ENCODE assay signal across 1 cellular context in the genomic region with DNA sequence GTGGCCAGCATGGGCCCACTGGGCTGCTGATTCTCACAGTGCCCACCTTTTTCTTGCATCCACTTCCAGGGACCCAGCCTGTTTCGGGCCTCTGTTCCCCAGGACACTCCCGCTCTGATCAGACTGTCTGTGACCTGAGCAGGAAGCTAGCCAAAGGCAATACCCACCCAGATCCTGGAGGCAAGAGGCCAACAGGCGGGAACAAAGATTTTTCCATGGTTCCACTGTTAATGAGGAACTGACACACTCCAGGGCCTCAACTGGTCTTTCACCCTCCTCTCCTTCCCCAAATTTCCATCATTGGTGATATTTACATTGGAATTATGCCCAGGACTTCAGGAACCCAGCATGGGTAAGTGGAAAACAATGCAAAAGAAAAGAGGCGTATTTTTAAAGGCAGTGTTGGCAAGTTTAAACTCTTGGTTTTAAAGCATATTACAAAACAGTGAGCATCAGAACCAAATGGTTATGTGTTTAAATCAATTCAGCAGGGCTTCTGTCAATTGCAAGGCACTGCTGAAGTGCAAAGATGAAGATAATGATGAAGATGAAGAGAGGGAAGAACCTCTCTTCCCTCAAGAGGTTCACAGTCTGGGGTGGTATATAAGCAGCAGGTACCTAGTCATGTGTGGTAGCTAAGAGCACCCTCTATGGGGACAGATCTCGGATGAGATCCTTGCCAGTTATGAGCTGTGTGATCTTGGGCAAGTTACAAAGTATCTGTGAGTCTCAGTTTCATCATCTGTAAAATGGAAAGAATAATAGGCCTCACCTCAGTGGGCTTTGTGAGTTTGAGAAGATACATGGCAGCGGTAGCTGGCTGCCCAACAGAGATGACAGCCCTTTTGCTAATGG.
TF ChIP-seq lines count a peak whose summit lies in the region.

No MANE protein-coding gene starts in this region.

TF ChIP-seq in HEK293, 187 proteins besides CTCF, POLR2A, EP300 and RAD21 (continued from another document):
- TF ChIP-seq, protein P1, sequence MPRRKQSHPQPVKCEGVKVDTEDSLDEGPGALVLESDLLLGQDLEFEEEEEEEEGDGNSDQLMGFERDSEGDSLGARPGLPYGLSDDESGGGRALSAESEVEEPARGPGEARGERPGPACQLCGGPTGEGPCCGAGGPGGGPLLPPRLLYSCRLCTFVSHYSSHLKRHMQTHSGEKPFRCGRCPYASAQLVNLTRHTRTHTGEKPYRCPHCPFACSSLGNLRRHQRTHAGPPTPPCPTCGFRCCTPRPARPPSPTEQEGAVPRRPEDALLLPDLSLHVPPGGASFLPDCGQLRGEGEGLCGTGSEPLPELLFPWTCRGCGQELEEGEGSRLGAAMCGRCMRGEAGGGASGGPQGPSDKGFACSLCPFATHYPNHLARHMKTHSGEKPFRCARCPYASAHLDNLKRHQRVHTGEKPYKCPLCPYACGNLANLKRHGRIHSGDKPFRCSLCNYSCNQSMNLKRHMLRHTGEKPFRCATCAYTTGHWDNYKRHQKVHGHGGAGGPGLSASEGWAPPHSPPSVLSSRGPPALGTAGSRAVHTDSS (tag by site-specific recombination; IDR thresholded peaks at IDR 0.05): peak; percentile 55; the same call in 1 of the 2 replicates
- TF ChIP-seq, protein P2, sequence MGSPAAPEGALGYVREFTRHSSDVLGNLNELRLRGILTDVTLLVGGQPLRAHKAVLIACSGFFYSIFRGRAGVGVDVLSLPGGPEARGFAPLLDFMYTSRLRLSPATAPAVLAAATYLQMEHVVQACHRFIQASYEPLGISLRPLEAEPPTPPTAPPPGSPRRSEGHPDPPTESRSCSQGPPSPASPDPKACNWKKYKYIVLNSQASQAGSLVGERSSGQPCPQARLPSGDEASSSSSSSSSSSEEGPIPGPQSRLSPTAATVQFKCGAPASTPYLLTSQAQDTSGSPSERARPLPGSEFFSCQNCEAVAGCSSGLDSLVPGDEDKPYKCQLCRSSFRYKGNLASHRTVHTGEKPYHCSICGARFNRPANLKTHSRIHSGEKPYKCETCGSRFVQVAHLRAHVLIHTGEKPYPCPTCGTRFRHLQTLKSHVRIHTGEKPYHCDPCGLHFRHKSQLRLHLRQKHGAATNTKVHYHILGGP (tag by site-specific recombination; IDR thresholded peaks at IDR 0.05): no peak
- TF ChIP-seq KLF1 (tag by site-specific recombination; IDR thresholded peaks at IDR 0.05): 0 out of 2 replicates have a peak, but pooled peaks have one; percentile 9
- TF ChIP-seq ZNF561 (tag by site-specific recombination; IDR thresholded peaks at IDR 0.05; ENCODE audit: borderline replicate concordance): no peak
- no peak for TF ChIP-seq ZNF785 (tag by site-specific recombination; IDR thresholded peaks at IDR 0.05)
- no peak for TF ChIP-seq ZNF623 (tag by site-specific recombination; IDR thresholded peaks at IDR 0.05)
- TF ChIP-seq, protein P3, sequence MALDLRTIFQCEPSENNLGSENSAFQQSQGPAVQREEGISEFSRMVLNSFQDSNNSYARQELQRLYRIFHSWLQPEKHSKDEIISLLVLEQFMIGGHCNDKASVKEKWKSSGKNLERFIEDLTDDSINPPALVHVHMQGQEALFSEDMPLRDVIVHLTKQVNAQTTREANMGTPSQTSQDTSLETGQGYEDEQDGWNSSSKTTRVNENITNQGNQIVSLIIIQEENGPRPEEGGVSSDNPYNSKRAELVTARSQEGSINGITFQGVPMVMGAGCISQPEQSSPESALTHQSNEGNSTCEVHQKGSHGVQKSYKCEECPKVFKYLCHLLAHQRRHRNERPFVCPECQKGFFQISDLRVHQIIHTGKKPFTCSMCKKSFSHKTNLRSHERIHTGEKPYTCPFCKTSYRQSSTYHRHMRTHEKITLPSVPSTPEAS (tag by site-specific recombination; IDR thresholded peaks at IDR 0.05): no peak
- TF ChIP-seq ZNF664 (tag by site-specific recombination; IDR thresholded peaks at IDR 0.05): peak; percentile 69
- no peak for TF ChIP-seq ZNF529 (tag by site-specific recombination; IDR thresholded peaks at IDR 0.05; ENCODE audit: insufficient replicate concordance)
